12 cellular contexts compared by ENCODE assay signal in genomic region chrX:130083656-130084382, GRCh38. TPM values are rescaled to one million over a fixed set of nuclear protein-coding genes. Genes with fewer than 3 reads are reported as not detected.
A peak's percentile ranks its signal among the peaks of the same experiment; 100 is the strongest.
DNase-seq lines count a peak whose midpoint lies in the region; ATAC-seq, FAIRE-seq and TF ChIP-seq lines count a peak whose summit lies in the region.
"Had no signal": no experiment of that assay in that cellular context is flagged by ENCODE, and none has a peak within 500 bp of the region (broad histone marks: within the 10 kb centered on the region; RNA-seq: fewer than 3 reads in every experiment).

No MANE protein-coding gene starts in this region.

- peaks cover 15 to 21% of the 10 kb centered on the region in 2 donors for H3K36me3 Mint-ChIP-seq in CD14-positive monocyte
- H3K36me3 Mint-ChIP-seq in astrocyte (ENCODE audit: low read depth, unreplicated experiment): peaks cover 8% of the 10 kb centered on the region

- H3K4me3 ChIP-seq in astrocyte (ENCODE audit: insufficient read depth, low read depth, low read length): no peak overlapping the region
- H3K4me3 ChIP-seq in foreskin fibroblast (ENCODE audit: low read depth in 1 of 2, low read length in 2 of 2): no peak overlapping the region
- H3K4me3 ChIP-seq: tibial nerve had no signal

- no peak for FAIRE-seq in astrocyte (lab: Jason Lieb, UNC)

- peak; percentile 66 for DNase-seq in CD14-positive monocyte (ENCODE audit: low spot score)
- DNase-seq in KBM-7: peak; percentile 77
- DNase-seq in astrocyte (ENCODE audit: low read depth): no peak
- DNase-seq in foreskin melanocyte: no peak
- no peak for DNase-seq in NCI-H1092 (lab: John Stamatoyannopoulos, UW)
- DNase-seq in NCI-H226: no peak
- no peak for DNase-seq in foreskin fibroblast
- DNase-seq: activated CD4-positive, alpha-beta T cell treated with anti-CD3 and anti-CD28 coated beads, Interleukin-2, amount 50 U/mL, for 1 hour; DND-41 had no signal

- no peaks in the 10 kb centered on the region for H3K9me3 ChIP-seq in astrocyte (ENCODE audit: insufficient read depth, low read depth, low read length)
- H3K9me3 ChIP-seq: tibial nerve had no signal

- H3K4me3 Mint-ChIP-seq in CD14-positive monocyte (peak overlapping the region; percentile 74 to 82), astrocyte (ENCODE audit: unreplicated experiment) (no peak overlapping the region)

- H3K36me3 ChIP-seq in astrocyte (ENCODE audit: insufficient read depth, low read length): no peaks in the 10 kb centered on the region
- H3K36me3 ChIP-seq: tibial nerve had no signal

- TF ChIP-seq CTCF in CD14-positive monocyte (IDR thresholded peaks at IDR 0.05) (no peak), astrocyte (IDR thresholded peaks at IDR 0.05; ENCODE audit: insufficient read depth, low read depth, low read length) (no peak), foreskin fibroblast (IDR thresholded peaks at IDR 0.05; ENCODE audit: low read depth, low read length) (no peak)

- H3K27me3 Mint-ChIP-seq in CD14-positive monocyte (ENCODE audit: low read depth in 3 of 3) (peaks cover 0 to 3% (median 0%) of the 10 kb centered on the region in 3 donors), astrocyte (ENCODE audit: low read depth, unreplicated experiment) (no peaks in the 10 kb centered on the region)

- H3K27me3 ChIP-seq in astrocyte (ENCODE audit: insufficient read depth, low read length): no peaks in the 10 kb centered on the region
- H3K27me3 ChIP-seq: tibial nerve had no signal

- peaks cover 55% of the 10 kb centered on the region for H4K20me1 ChIP-seq in astrocyte (ENCODE audit: insufficient read depth, low read length)

- peak; percentile 36 for ATAC-seq in GM19372 (IDR thresholded peaks at IDR 0.05; ENCODE audit: low read depth, unreplicated experiment)

- no peak overlapping the region for H2AFZ ChIP-seq in astrocyte (ENCODE audit: low read depth, low read length)
- H2AFZ ChIP-seq: parathyroid adenoma had no signal

- peak overlapping the region; percentile 93 to 97 (median 94) for H3K27ac Mint-ChIP-seq in CD14-positive monocyte
- H3K27ac Mint-ChIP-seq in astrocyte (ENCODE audit: unreplicated experiment): peak overlapping the region; percentile 14

- peaks cover 8% of the 10 kb centered on the region for H3K4me1 ChIP-seq in astrocyte (ENCODE audit: insufficient read depth, low read length)
- H3K4me1 ChIP-seq: parathyroid adenoma had no signal

- H3K27ac ChIP-seq in astrocyte (ENCODE audit: low read depth, low read length): no peak overlapping the region
- H3K27ac ChIP-seq: parathyroid adenoma had no signal

- peaks cover 0 to 2% (median 0%) of the 10 kb centered on the region in 7 donors for H3K9me3 Mint-ChIP-seq in CD14-positive monocyte
- peaks cover 2% of the 10 kb centered on the region for H3K9me3 Mint-ChIP-seq in astrocyte (ENCODE audit: unreplicated experiment)

- H3K4me1 Mint-ChIP-seq in CD14-positive monocyte (peaks cover 80% of the 10 kb centered on the region), astrocyte (ENCODE audit: low read depth, unreplicated experiment) (peaks cover 41% of the 10 kb centered on the region)

- H3K79me2 ChIP-seq in astrocyte (ENCODE audit: insufficient read depth, low read length): peaks cover 29% of the 10 kb centered on the region
- H3K79me2 ChIP-seq: parathyroid adenoma had no signal

- H3K9ac ChIP-seq in astrocyte (ENCODE audit: low read length): no peak overlapping the region
- H3K9ac ChIP-seq: parathyroid adenoma had no signal

- no peak overlapping the region for H3K4me2 ChIP-seq in astrocyte (ENCODE audit: low read length)

- in situ Hi-C loops in KBM-7 (cut with MboI; ENCODE audit: low pct_unique_long_range_greater_than_20kb, low sequenced_read_pairs): loop anchor here (5.0 to 10.0 kb wide), 2 partner anchors 33 to 101 kb away; no protein-coding TSS in a partner anchor

- intact Hi-C loops in CD14-positive monocyte (cut with micrococcal nuclease): loop anchor here (5.0 kb wide), 3 partner anchors 38 to 108 kb away; partner anchors contain the start of gene AIFM1 (in 1 of the 2)

RNA-seq across cellular contexts. Expression of gene ELF4, which starts 26.5 kb away (rescaled TPM):
- 10 to 100 TPM; 10.4 to 20.5 TPM for polyA plus RNA-seq in CD14-positive monocyte
- total RNA-seq in astrocyte: 30.5 and 31.2 TPM in 2 replicates

Comparison
In these comparisons a context has a peak if more than half of its experiments do, and no peak if none do; other contexts are left out.
1. DNase-seq: peak in CD14-positive monocyte (single experiment) and KBM-7 (single experiment); none in astrocyte (single experiment), foreskin melanocyte (single experiment), NCI-H1092 (single experiment), NCI-H226 (single experiment) and foreskin fibroblast (0 of 2).